12 cellular contexts compared by ENCODE assay signal in the genomic region with DNA sequence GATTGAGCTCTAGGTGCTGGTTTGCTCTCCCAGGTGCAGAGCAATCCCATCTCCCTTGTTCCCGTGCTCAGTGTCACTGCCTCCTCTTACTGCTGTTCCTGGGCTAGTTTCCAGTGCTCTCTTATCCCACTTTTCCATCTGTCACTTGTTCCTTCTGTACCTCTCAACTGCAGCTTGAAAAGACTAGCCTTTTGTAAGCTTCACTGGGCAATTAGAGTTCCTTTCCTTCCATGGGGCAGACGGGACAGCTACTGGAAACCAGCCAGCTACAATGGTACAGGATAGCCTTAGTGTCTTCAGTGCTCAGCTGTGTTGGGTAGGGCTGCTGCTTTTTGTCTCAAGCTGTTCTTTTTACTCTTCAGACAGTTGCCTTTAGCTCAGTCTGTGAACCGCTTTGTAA. TPM values are rescaled to one million over a fixed set of nuclear protein-coding genes. Genes with fewer than 3 reads are reported as not detected.
DNase-seq lines count a peak whose midpoint lies in the region; TF ChIP-seq lines count a peak whose summit lies in the region.
"Had no signal": no experiment of that assay in that cellular context is flagged by ENCODE, and none has a peak within 500 bp of the region (broad histone marks: within the 10 kb centered on the region; RNA-seq: fewer than 3 reads in every experiment).

No MANE protein-coding gene starts in this region.

- H3K27ac ChIP-seq in caudate nucleus (ENCODE audit: low read depth, low read length): peak overlapping the region; percentile 72
- H3K27ac ChIP-seq in tibial artery: peak overlapping the region in 1 of 2 donors; percentile 24
- H3K27ac ChIP-seq: BLaER1 treated with 17β-estradiol and CSF1 and Interleukin-3, amounts not matched to agents 10 nM and 100 nM had no signal

- TF ChIP-seq CTCF in mesothelial cell of epicardium (IDR thresholded peaks at IDR 0.05; ENCODE audit: unreplicated experiment): no peak
- no peak for TF ChIP-seq CTCF in tibial artery (IDR thresholded peaks at IDR 0.05)

- H3K36me3 ChIP-seq in tibial artery: peaks cover 57 to 87% (median 81%) of the 10 kb centered on the region in 3 donors

- intact Hi-C loops in tibial artery (cut with DNase I; ENCODE audit: low total_unique reads): no loop called here

- H3K4me3 ChIP-seq in tibial artery: no peak overlapping the region
- H3K4me3 ChIP-seq: BLaER1 treated with 17β-estradiol and CSF1 and Interleukin-3, amounts not matched to agents 10 nM and 100 nM had no signal

- peaks cover 23% of the 10 kb centered on the region for H3K4me1 Mint-ChIP-seq in mesothelial cell of epicardium
- H3K4me1 Mint-ChIP-seq: IgD-negative memory B cell had no signal

- H3K27me3 Mint-ChIP-seq in mesothelial cell of epicardium (ENCODE audit: low read depth): no peaks in the 10 kb centered on the region
- H3K27me3 Mint-ChIP-seq: IgD-negative memory B cell had no signal

- H3K9me3 Mint-ChIP-seq in mesothelial cell of epicardium: no peaks in the 10 kb centered on the region
- H3K9me3 Mint-ChIP-seq: activated T-helper 1 cell treated with anti-CD3 and anti-CD28 coated beads, Interleukin-12 subunit alpha, Interleukin-12 subunit beta, Interleukin-2, Interleukin-4 antibody, amounts not matched to agents 30 ng/mL and 10 ng/mL and 1 ng/mL, durations not matched to agents 14 hours and 24 hours and 36 hours; IgD-negative memory B cell; T-helper 2 cell treated with Interferon-gamma antibody and Interleukin-4, amounts not matched to agents 5 μg/mL and 100 μg/mL, for 36 hours had no signal

- DNase-seq in COLO829 (ENCODE audit: low spot score): peak; percentile 28
- peak; percentile 8 for DNase-seq in NCI-H128 (lab: John Stamatoyannopoulos, UW; ENCODE audit: unreplicated experiment)
- peak in 24 of 61 donors; percentile 13 to 98 (median 40) for DNase-seq in caudate nucleus (lab: John Stamatoyannopoulos, UW)
- DNase-seq in mesothelial cell of epicardium (ENCODE audit: low spot score in 2 of 2, unreplicated experiment in 2 of 2): no peak
- no peak for DNase-seq in tibial artery
- no peak for DNase-seq in effector CD8-positive, alpha-beta T cell (lab: John Stamatoyannopoulos, UW)
- DNase-seq in NCI-H187 treated with DMSO at 0.1 percent for 48 hours (lab: John Stamatoyannopoulos, UW): no peak
- DNase-seq in iPS-NIHi7 (ENCODE audit: extremely low spot score): no peak

- peaks cover 0 to 14% (median 6%) of the 10 kb centered on the region in 4 donors for H3K4me1 ChIP-seq in tibial artery
- H3K4me1 ChIP-seq: BLaER1 treated with 17β-estradiol and CSF1 and Interleukin-3, amounts not matched to agents 10 nM and 100 nM had no signal

- H3K27me3 ChIP-seq in tibial artery: no peaks in the 10 kb centered on the region
- H3K27me3 ChIP-seq: BLaER1 treated with 17β-estradiol and CSF1 and Interleukin-3, amounts not matched to agents 10 nM and 100 nM had no signal

- no peaks in the 10 kb centered on the region for H3K9me3 ChIP-seq in tibial artery
- H3K9me3 ChIP-seq: BLaER1 treated with 17β-estradiol and CSF1 and Interleukin-3, amounts not matched to agents 10 nM and 100 nM had no signal

- peak overlapping the region; percentile 91 for H3K27ac Mint-ChIP-seq in mesothelial cell of epicardium
- H3K27ac Mint-ChIP-seq: activated T-helper 1 cell treated with anti-CD3 and anti-CD28 coated beads, Interleukin-12 subunit alpha, Interleukin-12 subunit beta, Interleukin-2, Interleukin-4 antibody, amounts not matched to agents 30 ng/mL and 10 ng/mL and 1 ng/mL, durations not matched to agents 14 hours and 24 hours and 36 hours; T-helper 2 cell treated with Interferon-gamma antibody and Interleukin-4, amounts not matched to agents 5 μg/mL and 100 μg/mL, for 36 hours had no signal

- peaks cover 50% of the 10 kb centered on the region for H3K36me3 Mint-ChIP-seq in mesothelial cell of epicardium

- H3K4me3 Mint-ChIP-seq in mesothelial cell of epicardium: no peak overlapping the region
- H3K4me3 Mint-ChIP-seq: activated T-helper 1 cell treated with anti-CD3 and anti-CD28 coated beads, Interleukin-12 subunit alpha, Interleukin-12 subunit beta, Interleukin-2, Interleukin-4 antibody, amounts not matched to agents 30 ng/mL and 10 ng/mL and 1 ng/mL, durations not matched to agents 14 hours and 24 hours and 36 hours; IgD-negative memory B cell; T-helper 2 cell treated with Interferon-gamma antibody and Interleukin-4, amounts not matched to agents 5 μg/mL and 100 μg/mL, for 36 hours had no signal

RNA-seq across cellular contexts. Expression of gene AGT, which starts 31.6 kb away (rescaled TPM):
- 1.1 to 1.9 TPM (median 1.5 TPM) in 3 replicates for total RNA-seq in mesothelial cell of epicardium
- total RNA-seq: activated T-helper 1 cell treated with anti-CD3 and anti-CD28 coated beads, Interleukin-12 subunit alpha, Interleukin-12 subunit beta, Interleukin-2, Interleukin-4 antibody, amounts not matched to agents 30 ng/mL and 10 ng/mL and 1 ng/mL, durations not matched to agents 14 hours and 24 hours and 36 hours had no signal

RNA-seq across cellular contexts. Expression of gene COG2, which starts 40.0 kb away (rescaled TPM):
- total RNA-seq in mesothelial cell of epicardium: 22.4 to 23.6 TPM (median 23.0 TPM) in 3 replicates

Comparison
In these comparisons a context has a peak if more than half of its experiments do, and no peak if none do; other contexts are left out.
1. DNase-seq: peak in COLO829 (single experiment) and NCI-H128 (single experiment); none in mesothelial cell of epicardium (0 of 2), tibial artery (0 of 2), effector CD8-positive, alpha-beta T cell (single experiment), NCI-H187 treated with DMSO at 0.1 percent for 48 hours (single experiment) and iPS-NIHi7 (single experiment).